Comparison of ENCODE assay signal across 16 cellular contexts in the genomic region with DNA sequence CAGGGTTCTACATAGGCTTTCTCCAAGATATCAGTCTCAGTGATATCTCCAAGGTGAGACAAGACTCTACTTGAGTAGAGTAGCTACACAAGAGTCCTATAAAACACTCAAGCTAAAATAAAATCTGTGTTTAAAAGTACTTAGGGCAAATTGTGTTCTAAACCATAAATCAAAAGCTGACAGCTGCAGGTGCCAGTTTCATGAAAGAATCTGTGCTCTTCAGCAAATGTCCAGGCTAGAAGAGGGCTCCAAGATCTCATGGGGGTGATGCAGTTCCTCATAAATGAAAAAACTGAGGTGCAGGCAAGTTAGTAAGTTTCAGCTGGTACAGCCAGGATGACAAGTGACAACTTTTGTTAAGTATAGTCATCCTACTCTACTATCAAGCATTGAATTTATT.
"Had no signal": no experiment of that assay in that cellular context is flagged by ENCODE, and none has a peak within 500 bp of the region (broad histone marks: within the 10 kb centered on the region; RNA-seq: fewer than 3 reads in every experiment).

No MANE protein-coding gene starts in this region.

- DNase-seq: activated CD4-positive, alpha-beta T cell treated with anti-CD3 and anti-CD28 coated beads, Interleukin-2, amount 10 ng/mL, durations not matched to agents 24 days and 14 days; activated CD8-positive, alpha-beta T cell treated with anti-CD3 and anti-CD28 coated beads, Interleukin-2, amount 10 ng/mL, durations not matched to agents 7 days and 5 days; activated gamma-delta T cell treated with Interleukin-2 at 50 U/mL for 16 hours; anterior cingulate cortex; body of pancreas; cortex of kidney; endodermal cell; esophagus squamous epithelium; gastrocnemius medialis; head of caudate nucleus; islet precursor cell; left cardiac atrium; spleen; stimulated activated CD4-positive, alpha-beta T cell treated with anti-CD3 and anti-CD28 coated beads, Interleukin-4, amount 100 ng/mL, for 24 hours; stimulated activated naive CD4-positive, alpha-beta T cell treated with Interleukin-2 at 50 U/mL for 16 hours; upper lobe of left lung had no signal
